ENCODE assay signal across 15 cellular contexts in the genomic region with DNA sequence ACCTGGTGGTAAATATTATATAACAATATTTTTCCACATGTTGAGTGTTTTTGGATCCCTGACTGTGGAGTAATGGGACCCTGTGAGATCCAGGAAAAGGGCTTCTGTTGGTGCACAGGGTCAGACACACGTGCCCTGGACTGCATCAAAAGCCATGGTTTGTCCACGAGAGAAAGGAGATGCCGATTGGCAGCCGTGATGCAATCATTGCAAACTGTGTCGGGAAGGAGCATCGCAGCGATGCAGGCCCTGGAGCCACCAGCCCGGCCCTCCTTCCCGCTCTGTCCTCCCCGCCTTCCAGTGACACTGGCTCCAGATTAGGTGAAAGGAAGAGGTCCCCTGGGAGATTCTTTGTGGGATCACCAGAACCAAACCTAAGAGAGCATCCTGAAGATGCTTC. TPM values are rescaled to one million over a fixed set of nuclear protein-coding genes. Genes with fewer than 3 reads are reported as not detected.
"Had no signal": no experiment of that assay in that cellular context is flagged by ENCODE, and none has a peak within 500 bp of the region (broad histone marks: within the 10 kb centered on the region; RNA-seq: fewer than 3 reads in every experiment).

No MANE protein-coding gene starts in this region.

- H3K4me3 ChIP-seq: dorsolateral prefrontal cortex, lower lobe of right lung had no signal

- H3K27ac Mint-ChIP-seq: activated naive CD4-positive, alpha-beta T cell treated with anti-CD3 and anti-CD28 coated beads, Interleukin-2, amount 50 U/mL, for 72 hours; naive thymus-derived CD4-positive, alpha-beta T cell; progenitor cell of endocrine pancreas; T-helper 17 cell had no signal

- H3K9me3 ChIP-seq: lower lobe of right lung had no signal

- FAIRE-seq: frontal cortex, kidney, TTC549 had no signal

- H3K9me3 Mint-ChIP-seq: activated naive CD4-positive, alpha-beta T cell treated with anti-CD3 and anti-CD28 coated beads, Interleukin-2, amount 50 U/mL, for 72 hours had no signal

- H3K36me3 Mint-ChIP-seq: naive thymus-derived CD4-positive, alpha-beta T cell had no signal

- ATAC-seq: activated naive CD4-positive, alpha-beta T cell treated with anti-CD3 and anti-CD28 coated beads, Interleukin-2, amount 50 U/mL, for 72 hours; lower lobe of right lung; naive thymus-derived CD4-positive, alpha-beta T cell; T-helper 17 cell had no signal

- H3K4me3 Mint-ChIP-seq: naive thymus-derived CD4-positive, alpha-beta T cell; T-helper 17 cell had no signal

- DNase-seq: activated CD4-positive, alpha-beta T cell treated with anti-CD3 and anti-CD28 coated beads, Interleukin-2, amount 50 U/mL, for 4 hours; activated T-cell treated with anti-CD3 and anti-CD28 coated beads, Interleukin-2, amount 50 U/mL, for 1 hour; amniotic stem cell; dorsolateral prefrontal cortex; kidney; lower lobe of right lung; naive thymus-derived CD4-positive, alpha-beta T cell; SIG-M5; stimulated activated CD4-positive, alpha-beta T cell treated with anti-CD3 and anti-CD28 coated beads, Interleukin-2, amount 100 ng/mL, for 48 hours; stimulated activated naive CD4-positive, alpha-beta T cell treated with Interleukin-2 at 50 U/mL for 16 hours; T-helper 17 cell had no signal

- H3K27ac ChIP-seq: dorsolateral prefrontal cortex, lower lobe of right lung had no signal

RNA-seq across cellular contexts. Expression of a gene that starts 9.1 kb away (rescaled TPM):
- polyA plus RNA-seq: naive thymus-derived CD4-positive, alpha-beta T cell had no signal

RNA-seq across cellular contexts. Expression of a gene that starts 9.2 kb away (rescaled TPM):
- polyA plus RNA-seq: naive thymus-derived CD4-positive, alpha-beta T cell had no signal
